ENCODE assay signal across 8 cellular contexts in the genomic region with DNA sequence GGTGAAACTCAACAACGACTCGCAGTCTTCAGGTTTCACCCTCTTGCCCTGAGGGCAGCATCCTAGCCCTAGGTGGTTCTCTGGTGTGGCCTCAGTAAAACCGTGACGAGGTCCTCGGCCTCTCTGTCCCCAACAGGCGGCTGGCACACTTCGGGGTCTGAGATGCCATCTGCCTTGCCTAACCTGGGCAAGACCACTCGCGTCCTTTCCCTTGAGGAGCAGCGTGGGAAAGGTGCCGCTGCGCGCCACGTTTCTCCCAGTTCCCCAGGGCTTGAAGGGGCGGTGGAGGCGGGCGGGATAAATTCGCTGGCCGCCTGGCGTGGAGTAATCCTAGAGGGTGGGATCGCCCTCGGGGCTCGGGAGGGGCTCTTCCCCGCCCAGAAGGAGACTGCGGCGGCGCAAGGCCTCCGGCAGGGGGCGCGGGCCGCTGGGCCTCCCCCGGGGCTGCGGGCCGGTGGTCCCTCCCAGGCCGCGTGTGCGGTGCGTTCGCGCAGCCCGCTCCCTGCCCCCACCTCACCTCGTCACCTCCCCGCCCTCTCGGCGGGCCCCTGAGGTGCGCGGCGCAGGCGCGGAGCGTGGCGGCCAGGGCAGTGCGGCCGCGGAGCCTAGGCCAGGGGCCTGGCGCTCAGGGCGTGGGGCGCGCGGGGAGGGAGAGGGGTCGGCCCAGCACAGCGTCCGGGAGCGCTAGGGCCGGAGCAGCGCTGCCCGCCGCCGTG. TPM values are rescaled to one million over a fixed set of nuclear protein-coding genes. Genes with fewer than 3 reads are reported as not detected.
A peak's percentile ranks its signal among the peaks of the same experiment; 100 is the strongest.
DNase-seq lines count a peak whose midpoint lies in the region; ATAC-seq and TF ChIP-seq lines count a peak whose summit lies in the region.

Gene ZNF639 (plus strand): TSS at position 551 of the 716 bp plus-strand sequence. CDS start 5,263 bp downstream, outside the sequence.

- H3K4me3 ChIP-seq in lower leg skin (ENCODE audit: low read depth, poor library complexity, severe bottlenecking), result peak within 1 kb of the TSS; percentile 87

- intact Hi-C loops in lower leg skin (cut with DNase I; ENCODE audit: low total_unique reads), result no loop called here

- DNase-seq in GM19240 (ENCODE audit: insufficient read length, low spot score) (peak; percentile 64), NCI-H526 (lab: John Stamatoyannopoulos, UW) (peak; percentile 61 to 94), dermis microvascular lymphatic vessel endothelial cell (ENCODE audit: low read depth in 2 of 2) (peak; percentile 66 to 93), lower leg skin (ENCODE audit: low spot score in 2 of 2) (peak; percentile 67 to 95)
- peak; percentile 65 to 74 for DNase-seq in activated CD4-positive, alpha-beta T cell treated with anti-CD3 and anti-CD28 coated beads, Interleukin-2, amount 50 U/mL, for 24 hours (ENCODE audit: low read depth in 1 of 2, low spot score in 1 of 2)
- peak; percentile 69 to 79 for DNase-seq in stimulated activated CD4-positive, alpha-beta T cell treated with anti-CD3 and anti-CD28 coated beads, Interleukin-4, amount 100 ng/mL, for 48 hours (ENCODE audit: low read depth in 2 of 2)

- no peak for TF ChIP-seq POLR2A in lower leg skin (IDR thresholded peaks at IDR 0.05)

- peak; percentile 73 for ATAC-seq in HG03457 (IDR thresholded peaks at IDR 0.05; ENCODE audit: unreplicated experiment)

- TF ChIP-seq CTCF in C4-2B (conservative IDR thresholded peaks at IDR 0.05), result peak; percentile 92
- TF ChIP-seq CTCF in lower leg skin (IDR thresholded peaks at IDR 0.05), result peak in 1 of 3 donors; percentile 33

- 0 to 1% methylated on average over 18 to 26 of the region's 69 CpGs for WGBS in lower leg skin, 2 donors

- peak within 1 kb of the TSS; percentile 95 for H3K27ac ChIP-seq in C4-2B

RNA-seq across cellular contexts. Expression of gene ZNF639, which starts in this region (rescaled TPM):
- total RNA-seq in dermis microvascular lymphatic vessel endothelial cell (29.0 and 33.4 TPM in 2 replicates), lower leg skin (10 to 100 TPM; 19.5 to 36.1 (median 25.1) TPM)

Comparison
In these comparisons a context has a peak if more than half of its experiments do, and no peak if none do; other contexts are left out.
1. Peak in every context shown above with its lines: DNase-seq, ATAC-seq, H3K4me3 ChIP-seq and H3K27ac ChIP-seq.